Comparison of ENCODE assay signal across 14 cellular contexts in genomic region chr11:123047265-123047946, GRCh38. TPM values are rescaled to one million over a fixed set of nuclear protein-coding genes. Genes with fewer than 3 reads are reported as not detected.
DNase-seq lines count a peak whose midpoint lies in the region; ATAC-seq and TF ChIP-seq lines count a peak whose summit lies in the region.
"Had no signal": no experiment of that assay in that cellular context is flagged by ENCODE, and none has a peak within 500 bp of the region (broad histone marks: within the 10 kb centered on the region; RNA-seq: fewer than 3 reads in every experiment).

No MANE protein-coding gene starts in this region.

- no peaks in the 10 kb centered on the region for H3K4me1 ChIP-seq in osteoblast (ENCODE audit: insufficient read depth, low read length)
- H3K4me1 ChIP-seq in suprapubic skin: peaks cover 7% of the 10 kb centered on the region

- H3K79me2 ChIP-seq in osteoblast (ENCODE audit: insufficient read depth, low read length): no peaks in the 10 kb centered on the region

- ATAC-seq in T-cell (replicated peaks in 1 of 4) (no peak), HG02678 (IDR thresholded peaks at IDR 0.05; ENCODE audit: unreplicated experiment) (no peak)

- H3K4me3 ChIP-seq in osteoblast (ENCODE audit: insufficient read depth, low read length) (no peak overlapping the region), suprapubic skin (no peak overlapping the region)
- H3K4me3 ChIP-seq: GM12878, GM23248 had no signal

- H3K4me2 ChIP-seq in osteoblast (ENCODE audit: insufficient read depth, low read length): no peak overlapping the region

- TF ChIP-seq EP300 in suprapubic skin (IDR thresholded peaks at IDR 0.05): no peak

- H3K9me3 ChIP-seq in osteoblast (ENCODE audit: low read depth, low read length) (no peaks in the 10 kb centered on the region), suprapubic skin (no peaks in the 10 kb centered on the region)

- H3K27me3 Mint-ChIP-seq in activated naive CD4-positive, alpha-beta T cell treated with anti-CD3 and anti-CD28 coated beads, Interleukin-2, amount 50 U/mL, for 24 hours: no peaks in the 10 kb centered on the region
- H3K27me3 Mint-ChIP-seq in activated naive CD4-positive, alpha-beta T cell treated with anti-CD3 and anti-CD28 coated beads, Interleukin-2, amount 10 ng/mL, durations not matched to agents 7 days and 5 days: peaks cover 4% of the 10 kb centered on the region
- H3K27me3 Mint-ChIP-seq in T-cell: no peaks in the 10 kb centered on the region
- H3K27me3 Mint-ChIP-seq: B cell; CD4-positive, alpha-beta T cell had no signal

- H3K36me3 Mint-ChIP-seq in activated naive CD4-positive, alpha-beta T cell treated with anti-CD3 and anti-CD28 coated beads, Interleukin-2, amount 50 U/mL, for 24 hours: no peaks in the 10 kb centered on the region
- no peaks in the 10 kb centered on the region for H3K36me3 Mint-ChIP-seq in activated naive CD4-positive, alpha-beta T cell treated with anti-CD3 and anti-CD28 coated beads, Interleukin-2, amount 10 ng/mL, durations not matched to agents 7 days and 5 days
- H3K36me3 Mint-ChIP-seq in T-cell: no peaks in the 10 kb centered on the region

- POLR2A ChIA-PET in T-cell (lab: Charles Lee): interaction anchor here in 1 of 2 donors (0.9 kb wide), 1 partner anchor 9 kb away, joined by 3 read pairs; no protein-coding TSS in a partner anchor

- H2AFZ ChIP-seq in osteoblast (ENCODE audit: low read length): no peak overlapping the region
- H2AFZ ChIP-seq: GM23248 had no signal

- H3K4me1 Mint-ChIP-seq in activated naive CD4-positive, alpha-beta T cell treated with anti-CD3 and anti-CD28 coated beads, Interleukin-2, amount 50 U/mL, for 24 hours: no peaks in the 10 kb centered on the region
- no peaks in the 10 kb centered on the region for H3K4me1 Mint-ChIP-seq in activated naive CD4-positive, alpha-beta T cell treated with anti-CD3 and anti-CD28 coated beads, Interleukin-2, amount 10 ng/mL, durations not matched to agents 7 days and 5 days
- no peaks in the 10 kb centered on the region for H3K4me1 Mint-ChIP-seq in T-cell
- H3K4me1 Mint-ChIP-seq: B cell had no signal

- 80% methylated on average over 18 of the region's 18 CpGs for WGBS in suprapubic skin

- H3K9me3 Mint-ChIP-seq in activated naive CD4-positive, alpha-beta T cell treated with anti-CD3 and anti-CD28 coated beads, Interleukin-2, amount 50 U/mL, for 24 hours: no peaks in the 10 kb centered on the region
- no peaks in the 10 kb centered on the region for H3K9me3 Mint-ChIP-seq in activated naive CD4-positive, alpha-beta T cell treated with anti-CD3 and anti-CD28 coated beads, Interleukin-2, amount 10 ng/mL, durations not matched to agents 7 days and 5 days
- no peaks in the 10 kb centered on the region for H3K9me3 Mint-ChIP-seq in T-cell
- H3K9me3 Mint-ChIP-seq: CD4-positive, alpha-beta T cell had no signal

- TF ChIP-seq CTCF in osteoblast (IDR thresholded peaks at IDR 0.05; ENCODE audit: extremely low read depth, low read depth, low read length) (no peak), suprapubic skin (IDR thresholded peaks at IDR 0.05) (no peak)

- H3K27ac ChIP-seq in osteoblast (ENCODE audit: low read depth, low read length) (no peak overlapping the region), suprapubic skin (peak overlapping the region; percentile 14)
- H3K27ac ChIP-seq: GM23248 had no signal

- no peaks in the 10 kb centered on the region for H4K20me1 ChIP-seq in osteoblast (ENCODE audit: insufficient read depth, low read length)

- no peak overlapping the region for H3K4me3 Mint-ChIP-seq in activated naive CD4-positive, alpha-beta T cell treated with anti-CD3 and anti-CD28 coated beads, Interleukin-2, amount 50 U/mL, for 24 hours
- H3K4me3 Mint-ChIP-seq in activated naive CD4-positive, alpha-beta T cell treated with anti-CD3 and anti-CD28 coated beads, Interleukin-2, amount 10 ng/mL, durations not matched to agents 7 days and 5 days: no peak overlapping the region
- H3K4me3 Mint-ChIP-seq in T-cell: no peak overlapping the region
- H3K4me3 Mint-ChIP-seq: B cell; CD4-positive, alpha-beta T cell had no signal

- H3K27ac Mint-ChIP-seq in activated naive CD4-positive, alpha-beta T cell treated with anti-CD3 and anti-CD28 coated beads, Interleukin-2, amount 50 U/mL, for 24 hours: peak overlapping the region; percentile 1
- H3K27ac Mint-ChIP-seq in activated naive CD4-positive, alpha-beta T cell treated with anti-CD3 and anti-CD28 coated beads, Interleukin-2, amount 10 ng/mL, durations not matched to agents 7 days and 5 days: no peak overlapping the region
- no peak overlapping the region for H3K27ac Mint-ChIP-seq in T-cell
- H3K27ac Mint-ChIP-seq: B cell; CD4-positive, alpha-beta T cell had no signal

- CTCF ChIA-PET in activated naive CD4-positive, alpha-beta T cell treated with anti-CD3 and anti-CD28 coated beads, Interleukin-2, amount 10 ng/mL, durations not matched to agents 7 days and 5 days (lab: Charles Lee): interaction anchor here (1.2 to 3.5 kb wide), 3 partner anchors 24 to 200 kb away, joined by 4 to 12 read pairs (median 5); no protein-coding TSS in a partner anchor
- CTCF ChIA-PET in T-cell (lab: Charles Lee): interaction anchor here (0.5 to 2.4 kb wide), 3 partner anchors 9 to 42 kb away, joined by 4 to 6 read pairs (median 4); no protein-coding TSS in a partner anchor

- DNase-seq in activated naive CD4-positive, alpha-beta T cell treated with anti-CD3 and anti-CD28 coated beads, Interleukin-2, amount 10 ng/mL, durations not matched to agents 7 days and 5 days: no peak
- DNase-seq in NCI-H146 treated with DMSO at 0.1 percent for 48 hours (lab: John Stamatoyannopoulos, UW; ENCODE audit: unreplicated experiment): peak; percentile 11
- DNase-seq in osteoblast (ENCODE audit: insufficient read length, low spot score, missing footprints): peak; percentile 29
- DNase-seq in suprapubic skin (ENCODE audit: low spot score in 2 of 2): peak in 1 of 2 donors; percentile 37
- no peak for DNase-seq in T-cell
- DNase-seq: C1 segment of cervical spinal cord; CD4-positive, alpha-beta T cell; DMS79; GM23248; H7 had no signal

- no peaks in the 10 kb centered on the region for H3K27me3 ChIP-seq in osteoblast (ENCODE audit: insufficient read depth, low read length)
- no peaks in the 10 kb centered on the region for H3K27me3 ChIP-seq in suprapubic skin

- H3K36me3 ChIP-seq in osteoblast (ENCODE audit: insufficient read depth, low read length) (no peaks in the 10 kb centered on the region), suprapubic skin (no peaks in the 10 kb centered on the region)

- TF ChIP-seq POLR2A in suprapubic skin (IDR thresholded peaks at IDR 0.05): no peak

RNA-seq across cellular contexts. Expression of gene HSPA8, which starts 14.5 kb away (rescaled TPM):
- total RNA-seq in osteoblast (2,226 and 2,227 TPM in 2 replicates), suprapubic skin (100 to 1,000 TPM; 212 to 708 (median 560) TPM), T-cell (1,000 to 10,000 TPM in 1 of 5 donors, 100 to 1,000 TPM in 4; 791 to 1,086 (median 843) TPM)

Comparison
In these comparisons a context has a peak if more than half of its experiments do, and no peak if none do; other contexts are left out.
1. DNase-seq: peak in NCI-H146 treated with DMSO at 0.1 percent for 48 hours (single experiment) and osteoblast (single experiment); none in activated naive CD4-positive, alpha-beta T cell treated with anti-CD3 and anti-CD28 coated beads, Interleukin-2, amount 10 ng/mL, durations not matched to agents 7 days and 5 days (single experiment) and T-cell (0 of 34).